ENCODE assay signal across 22 cellular contexts in genomic region chr20:25461281-25461650, GRCh38.
"Had no signal": no experiment of that assay in that cellular context is flagged by ENCODE, and none has a peak within 500 bp of the region (broad histone marks: within the 10 kb centered on the region; RNA-seq: fewer than 3 reads in every experiment).

No MANE protein-coding gene starts in this region.

- H3K4me3 Mint-ChIP-seq: activated CD4-positive, alpha-beta memory T cell treated with anti-CD3 and anti-CD28 coated beads for 36 hours; activated CD4-positive, alpha-beta T cell treated with anti-CD3 and anti-CD28 coated beads, Interleukin-2, amount 10 ng/mL, durations not matched to agents 7 days and 5 days; activated T-cell treated with anti-CD3 and anti-CD28 coated beads, Interleukin-2, amount 50 U/mL, for 4 hours; central memory CD8-positive, alpha-beta T cell; T-cell had no signal

- H3K27me3 ChIP-seq: breast epithelium, MG63 had no signal

- DNase-seq: activated CD4-positive, alpha-beta memory T cell treated with anti-CD3 and anti-CD28 coated beads for 36 hours; activated CD4-positive, alpha-beta T cell treated with anti-CD3 and anti-CD28 coated beads, Interleukin-2, amount 10 ng/mL, durations not matched to agents 7 days and 5 days; activated CD4-positive, CD25-positive, alpha-beta regulatory T cell; activated CD8-positive, alpha-beta memory T cell treated with anti-CD3 and anti-CD28 coated beads for 24 hours; activated gamma-delta T cell treated with Interleukin-2 at 50 U/mL for 16 hours; activated naive CD4-positive, alpha-beta T cell treated with anti-CD3 and anti-CD28 coated beads, Interleukin-2, amount 50 U/mL, for 16 hours; activated T-cell treated with anti-CD3 and anti-CD28 coated beads, Interleukin-2, amount 50 U/mL, for 4 hours; MG63; NCI-H1105; NCI-H1436; NCI-H1694 treated with DMSO at 0.1 percent for 48 hours; NCI-H2029 treated with DMSO at 0.1 percent for 48 hours; NCI-H510A treated with DMSO at 0.1 percent for 48 hours; NCI-H69; NK-92 treated with Interleukin-12 subunit alpha and Interleukin-12 subunit beta, amount 100 ng/mL, for 24 hours; OCI-M1; T-cell had no signal

- H3K4me3 ChIP-seq: breast epithelium, MG63, SK-N-MC had no signal

- H3K27ac Mint-ChIP-seq: activated CD4-positive, alpha-beta memory T cell treated with anti-CD3 and anti-CD28 coated beads for 36 hours; activated CD4-positive, alpha-beta T cell treated with anti-CD3 and anti-CD28 coated beads, Interleukin-2, amount 10 ng/mL, durations not matched to agents 7 days and 5 days; T-cell had no signal

- H3K27ac ChIP-seq: breast epithelium, SK-N-MC, VCaP had no signal

- H3K4me1 Mint-ChIP-seq: central memory CD8-positive, alpha-beta T cell had no signal

- H3K27me3 Mint-ChIP-seq: activated CD4-positive, alpha-beta memory T cell treated with anti-CD3 and anti-CD28 coated beads for 36 hours; activated CD4-positive, alpha-beta T cell treated with anti-CD3 and anti-CD28 coated beads, Interleukin-2, amount 10 ng/mL, durations not matched to agents 7 days and 5 days; central memory CD8-positive, alpha-beta T cell; T-cell had no signal

- H3K9me3 ChIP-seq: breast epithelium, MG63 had no signal

- H3K4me1 ChIP-seq: breast epithelium had no signal

- H3K36me3 ChIP-seq: breast epithelium, MG63 had no signal

- ATAC-seq: activated T-cell treated with anti-CD3 and anti-CD28 coated beads, Interleukin-2, amount 50 U/mL, for 4 hours; Panc1; T-cell had no signal

- H3K36me3 Mint-ChIP-seq: activated CD4-positive, alpha-beta memory T cell treated with anti-CD3 and anti-CD28 coated beads for 36 hours; T-cell had no signal

- H3K9me3 Mint-ChIP-seq: activated CD4-positive, alpha-beta memory T cell treated with anti-CD3 and anti-CD28 coated beads for 36 hours; activated CD4-positive, alpha-beta T cell treated with anti-CD3 and anti-CD28 coated beads, Interleukin-2, amount 10 ng/mL, durations not matched to agents 7 days and 5 days; activated T-cell treated with anti-CD3 and anti-CD28 coated beads, Interleukin-2, amount 50 U/mL, for 4 hours; central memory CD8-positive, alpha-beta T cell; T-cell had no signal
